In the genomic region with DNA sequence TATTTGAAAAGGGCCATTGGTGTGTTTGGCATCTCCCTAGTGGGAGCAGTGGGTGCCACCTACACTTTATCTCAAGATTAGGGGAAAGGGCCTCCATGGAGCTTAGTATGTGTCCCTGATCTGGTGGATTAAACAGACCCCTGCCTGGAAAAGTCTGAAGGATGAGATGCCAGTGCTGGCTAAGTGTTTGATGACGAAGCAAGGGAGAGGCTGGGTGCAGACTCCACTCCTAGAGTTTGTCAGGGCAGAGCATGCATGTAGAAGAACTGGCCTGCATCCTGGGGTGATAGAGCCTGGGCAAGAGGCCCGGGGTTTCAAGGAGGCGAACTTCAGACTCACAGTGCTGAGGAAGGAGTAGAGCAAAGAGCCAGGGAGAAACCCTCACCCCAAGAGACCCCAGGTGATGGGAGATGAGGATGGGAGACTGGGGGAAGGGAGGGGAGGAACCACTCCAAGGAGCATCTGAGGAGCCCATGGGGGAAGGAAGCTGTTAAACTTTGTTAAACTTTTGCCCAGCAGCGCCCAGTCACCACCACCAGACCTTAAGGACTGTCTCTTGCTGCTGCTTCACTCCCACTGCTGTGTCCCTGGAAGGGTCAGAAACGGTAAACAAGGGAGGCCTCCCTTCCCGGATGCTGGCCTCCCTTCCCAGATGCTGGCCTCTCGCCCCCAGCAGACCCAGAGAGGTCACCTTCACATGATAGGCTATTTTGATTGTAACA, we compare ENCODE assay signal across 8 cellular contexts.
A peak's percentile ranks its signal among the peaks of the same experiment; 100 is the strongest.
DNase-seq lines count a peak whose midpoint lies in the region; ATAC-seq and TF ChIP-seq lines count a peak whose summit lies in the region.

No MANE protein-coding gene starts in this region.

- TF ChIP-seq EP300 in suprapubic skin (IDR thresholded peaks at IDR 0.05), result no peak

- H3K4me1 ChIP-seq in OCI-LY3 (ENCODE audit: low read length) (peaks cover 81% of the 10 kb centered on the region), fibroblast of lung (ENCODE audit: control insufficient read depth, extremely low read depth, insufficient read depth, low read length) (peaks cover 29% of the 10 kb centered on the region), suprapubic skin (peaks cover 13% of the 10 kb centered on the region)

- no peaks in the 10 kb centered on the region for H3K27me3 Mint-ChIP-seq in progenitor cell of endocrine pancreas

- H3K79me2 ChIP-seq in OCI-LY3 (ENCODE audit: low read length) (peaks cover 16% of the 10 kb centered on the region), fibroblast of lung (ENCODE audit: control insufficient read depth, insufficient read depth, low read length) (no peaks in the 10 kb centered on the region)

- H3K36me3 ChIP-seq in OCI-LY3 (replicated peaks; ENCODE audit: low read depth, low read length), result peaks cover 29% of the 10 kb centered on the region
- H3K36me3 ChIP-seq in fibroblast of lung (ENCODE audit: control insufficient read depth, insufficient read depth, low read length), result peaks cover 3% of the 10 kb centered on the region
- peaks cover 14% of the 10 kb centered on the region for H3K36me3 ChIP-seq in suprapubic skin

- peak; percentile 29 for DNase-seq in GM12865 (ENCODE audit: low read depth)
- no peak for DNase-seq in fibroblast of lung (ENCODE audit: low read depth in 2 of 2)
- DNase-seq in progenitor cell of endocrine pancreas (ENCODE audit: low spot score, unreplicated experiment), result no peak
- no peak for DNase-seq in EL
- DNase-seq in suprapubic skin (ENCODE audit: low spot score in 2 of 2), result no peak
- DNase-seq in NOMO-1 (lab: John Stamatoyannopoulos, UW; ENCODE audit: unreplicated experiment in 2 of 2), result no peak

- H2AFZ ChIP-seq in OCI-LY3 (ENCODE audit: low read depth, low read length), result no peak overlapping the region; the same call in 1 of the 2 replicates
- H2AFZ ChIP-seq in fibroblast of lung (ENCODE audit: low read length), result peak overlapping the region; percentile 9

- peak overlapping the region; percentile 18 for H3K4me3 ChIP-seq in GM12865 (ENCODE audit: low read depth, low read length)
- H3K4me3 ChIP-seq in OCI-LY3 (ENCODE audit: low read length), result peak overlapping the region; percentile 54
- H3K4me3 ChIP-seq in fibroblast of lung (replicated peaks in 1 of 4; ENCODE audit: control extremely low read depth in 1 of 4, insufficient read depth in 1 of 4, low read depth in 3 of 4, low read length in 4 of 4), result no peak overlapping the region
- H3K4me3 ChIP-seq in suprapubic skin, result no peak overlapping the region

- H3K27ac ChIP-seq in OCI-LY3 (ENCODE audit: low read length) (peak overlapping the region; percentile 93), fibroblast of lung (ENCODE audit: insufficient read depth, low read length) (peak overlapping the region; percentile 76), suprapubic skin (no peak overlapping the region)

- H3K36me3 Mint-ChIP-seq in progenitor cell of endocrine pancreas (ENCODE audit: insufficient read depth), result peaks cover 2% of the 10 kb centered on the region

- TF ChIP-seq CTCF in GM12865 (IDR thresholded peaks at IDR 0.05; ENCODE audit: insufficient read depth, low read depth, low read length, missing control alignments) (no peak), OCI-LY3 (IDR thresholded peaks at IDR 0.05; ENCODE audit: low read depth, low read length) (no peak), fibroblast of lung (conservative IDR thresholded peaks at IDR 0.05 in 1 of 2, IDR thresholded peaks at IDR 0.05 in 1 of 2; ENCODE audit: low read depth in 1 of 2, low read length in 2 of 2) (no peak), progenitor cell of endocrine pancreas (IDR thresholded peaks at IDR 0.05; ENCODE audit: unreplicated experiment) (no peak), suprapubic skin (IDR thresholded peaks at IDR 0.05) (no peak)

- H3K4me1 Mint-ChIP-seq in progenitor cell of endocrine pancreas (ENCODE audit: low read depth), result no peaks in the 10 kb centered on the region

- TF ChIP-seq POLR2A in suprapubic skin (IDR thresholded peaks at IDR 0.05), result no peak

- no peaks in the 10 kb centered on the region for H3K9me3 ChIP-seq in OCI-LY3 (ENCODE audit: insufficient read depth, low read length)
- no peaks in the 10 kb centered on the region for H3K9me3 ChIP-seq in fibroblast of lung (ENCODE audit: control insufficient read depth, insufficient read depth, low read depth, low read length)
- no peaks in the 10 kb centered on the region for H3K9me3 ChIP-seq in suprapubic skin

- H3K9ac ChIP-seq in OCI-LY3 (ENCODE audit: low read length) (peak overlapping the region; percentile 92), fibroblast of lung (ENCODE audit: insufficient read depth, low read length) (peak overlapping the region; percentile 36)

- no peak for ATAC-seq in GM18868 (IDR thresholded peaks at IDR 0.05; ENCODE audit: unreplicated experiment)

- peak overlapping the region; percentile 56 for H3K27ac Mint-ChIP-seq in progenitor cell of endocrine pancreas

- H3K27me3 ChIP-seq in OCI-LY3 (ENCODE audit: low read depth, low read length) (no peaks in the 10 kb centered on the region), fibroblast of lung (ENCODE audit: control insufficient read depth, insufficient read depth, low read length) (no peaks in the 10 kb centered on the region), suprapubic skin (no peaks in the 10 kb centered on the region)

- H3K4me3 Mint-ChIP-seq in progenitor cell of endocrine pancreas (ENCODE audit: low read depth), result no peak overlapping the region

- peaks cover 3% of the 10 kb centered on the region for H3K9me3 Mint-ChIP-seq in progenitor cell of endocrine pancreas (ENCODE audit: low read depth)

- 94% methylated on average over 7 of the region's 7 CpGs for WGBS in suprapubic skin

- no peaks in the 10 kb centered on the region for H4K20me1 ChIP-seq in OCI-LY3 (ENCODE audit: insufficient read depth, low read length)
- H4K20me1 ChIP-seq in fibroblast of lung (ENCODE audit: control insufficient read depth, extremely low read depth, insufficient read depth, low read length), result no peaks in the 10 kb centered on the region

- H3K4me2 ChIP-seq in OCI-LY3 (ENCODE audit: low read length), result peak overlapping the region; percentile 80
- no peak overlapping the region for H3K4me2 ChIP-seq in fibroblast of lung (ENCODE audit: extremely low read depth, insufficient read depth, low read length)

Comparison
In these comparisons a context has a peak if more than half of its experiments do, and no peak if none do; other contexts are left out.
1. H3K4me3 ChIP-seq: peak in GM12865 (single experiment) and OCI-LY3 (single experiment); none in fibroblast of lung (0 of 4) and suprapubic skin (single experiment).